Comparison of ENCODE assay signal across 35 cellular contexts in genomic region chr3:32996046-32996754, GRCh38. TPM values are rescaled to one million over a fixed set of nuclear protein-coding genes. Genes with fewer than 3 reads are reported as not detected.
DNase-seq lines count a peak whose midpoint lies in the region; ATAC-seq, FAIRE-seq and TF ChIP-seq lines count a peak whose summit lies in the region.
"Had no signal": no experiment of that assay in that cellular context is flagged by ENCODE, and none has a peak within 500 bp of the region (broad histone marks: within the 10 kb centered on the region; RNA-seq: fewer than 3 reads in every experiment).

No MANE protein-coding gene starts in this region.

- TF ChIP-seq CTCF in bronchial epithelial cell (IDR thresholded peaks at IDR 0.05; ENCODE audit: insufficient read depth, low read length, severe bottlenecking) (no peak), nephron progenitor cell (IDR thresholded peaks at IDR 0.05) (no peak)

- H3K4me3 Mint-ChIP-seq in activated T-cell treated with anti-CD3 and anti-CD28 coated beads, Interleukin-2, amount 50 U/mL, for 24 hours: peak overlapping the region; percentile 12
- no peak overlapping the region for H3K4me3 Mint-ChIP-seq in CD8-positive, alpha-beta memory T cell
- peak overlapping the region; percentile 40 for H3K4me3 Mint-ChIP-seq in T-helper 2 cell treated with Interferon-gamma antibody and Interleukin-4, amounts not matched to agents 5 μg/mL and 100 μg/mL, for 36 hours
- no peak overlapping the region for H3K4me3 Mint-ChIP-seq in nephron progenitor cell

- H3K36me3 ChIP-seq in CD8-positive, alpha-beta memory T cell (ENCODE audit: insufficient read depth, low read length): no peaks in the 10 kb centered on the region
- peaks cover 2% of the 10 kb centered on the region for H3K36me3 ChIP-seq in bronchial epithelial cell (ENCODE audit: control insufficient read depth, insufficient read depth, low read length)
- H3K36me3 ChIP-seq: pancreas had no signal

- peaks cover 21% of the 10 kb centered on the region for H3K4me1 ChIP-seq in CD8-positive, alpha-beta memory T cell (ENCODE audit: insufficient read depth, low read length)
- H3K4me1 ChIP-seq: pancreas had no signal

- H3K4me3 ChIP-seq in CD8-positive, alpha-beta memory T cell (ENCODE audit: low read length): no peak overlapping the region
- H3K4me3 ChIP-seq in bronchial epithelial cell (ENCODE audit: low read depth, low read length): no peak overlapping the region
- H3K4me3 ChIP-seq: pancreas had no signal

- no peaks in the 10 kb centered on the region for H3K9me3 Mint-ChIP-seq in activated T-cell treated with anti-CD3 and anti-CD28 coated beads, Interleukin-2, amount 50 U/mL, for 24 hours
- H3K9me3 Mint-ChIP-seq in CD8-positive, alpha-beta memory T cell: no peaks in the 10 kb centered on the region
- no peaks in the 10 kb centered on the region for H3K9me3 Mint-ChIP-seq in T-helper 2 cell treated with Interferon-gamma antibody and Interleukin-4, amounts not matched to agents 5 μg/mL and 100 μg/mL, for 36 hours
- H3K9me3 Mint-ChIP-seq in nephron progenitor cell: no peaks in the 10 kb centered on the region

- ATAC-seq in HG03354 (IDR thresholded peaks at IDR 0.05; ENCODE audit: poor library complexity, severe bottlenecking, unreplicated experiment) (no peak), GM18517 (IDR thresholded peaks at IDR 0.05; ENCODE audit: unreplicated experiment) (no peak)
- ATAC-seq: esophagus mucosa, left lobe of liver, pancreas, Right ventricle myocardium inferior had no signal

- peaks cover 89% of the 10 kb centered on the region for H3K4me1 Mint-ChIP-seq in activated T-cell treated with anti-CD3 and anti-CD28 coated beads, Interleukin-2, amount 50 U/mL, for 24 hours (ENCODE audit: low read depth)
- peaks cover 46 to 84% (median 70%) of the 10 kb centered on the region in 3 donors for H3K4me1 Mint-ChIP-seq in CD8-positive, alpha-beta memory T cell
- peaks cover 69% of the 10 kb centered on the region for H3K4me1 Mint-ChIP-seq in T-helper 2 cell treated with Interferon-gamma antibody and Interleukin-4, amounts not matched to agents 5 μg/mL and 100 μg/mL, for 36 hours (ENCODE audit: low read depth)
- H3K4me1 Mint-ChIP-seq in nephron progenitor cell: peaks cover 6% of the 10 kb centered on the region

- no peak for DNase-seq in activated T-cell treated with anti-CD3 and anti-CD28 coated beads, Interleukin-2, amount 50 U/mL, for 24 hours
- no peak for DNase-seq in activated T-cell treated with anti-CD3 and anti-CD28 coated beads, Interleukin-2, amount 50 U/mL, for 1 hour
- no peak for DNase-seq in CD8-positive, alpha-beta memory T cell
- DNase-seq in T-helper 2 cell treated with Interferon-gamma antibody and Interleukin-4, amounts not matched to agents 5 μg/mL and 100 μg/mL, for 36 hours (ENCODE audit: low spot score): no peak
- DNase-seq in bronchial epithelial cell (ENCODE audit: low read depth): peak; percentile 25
- DNase-seq in nephron progenitor cell: no peak
- DNase-seq: activated CD4-positive, alpha-beta T cell treated with anti-CD3 and anti-CD28 coated beads for 4 hours; activated gamma-delta T cell; AML-193; amygdala; brain microvascular endothelial cell; DMS153; foreskin fibroblast; H7; head of caudate nucleus; Karpas-422; NCI-H1417 treated with DMSO at 0.1 percent for 48 hours; NCI-H2081 treated with DMSO at 0.1 percent for 48 hours; NCI-H226; NCI-H69; pancreas; retina; SK-N-SH; small intestine; stimulated activated naive CD4-positive, alpha-beta T cell treated with Interleukin-2 at 50 U/mL for 16 hours had no signal

- no peak for FAIRE-seq in bronchial epithelial cell (lab: Jason Lieb, UNC)
- FAIRE-seq: GM12892, islet of Langerhans, pancreas, small intestine had no signal

- no peaks in the 10 kb centered on the region for H3K27me3 ChIP-seq in CD8-positive, alpha-beta memory T cell (ENCODE audit: insufficient read depth, low read length, poor library complexity, severe bottlenecking)
- no peaks in the 10 kb centered on the region for H3K27me3 ChIP-seq in bronchial epithelial cell (ENCODE audit: control insufficient read depth, insufficient read depth, low read length)
- H3K27me3 ChIP-seq: brain microvascular endothelial cell, pancreas had no signal

- POLR2A ChIA-PET in CD8-positive, alpha-beta memory T cell (lab: Charles Lee): no interaction called here

- peaks cover 52% of the 10 kb centered on the region for H3K36me3 Mint-ChIP-seq in activated T-cell treated with anti-CD3 and anti-CD28 coated beads, Interleukin-2, amount 50 U/mL, for 24 hours (ENCODE audit: low read depth)
- H3K36me3 Mint-ChIP-seq in CD8-positive, alpha-beta memory T cell: peaks cover 1 to 32% (median 15%) of the 10 kb centered on the region in 3 donors
- H3K36me3 Mint-ChIP-seq in T-helper 2 cell treated with Interferon-gamma antibody and Interleukin-4, amounts not matched to agents 5 μg/mL and 100 μg/mL, for 36 hours (ENCODE audit: low read depth): peaks cover 52% of the 10 kb centered on the region
- H3K36me3 Mint-ChIP-seq in nephron progenitor cell (ENCODE audit: low read depth): no peaks in the 10 kb centered on the region

- no peaks in the 10 kb centered on the region for H3K9me3 ChIP-seq in CD8-positive, alpha-beta memory T cell (ENCODE audit: low read length)
- H3K9me3 ChIP-seq: pancreas, SK-N-SH had no signal

- peak overlapping the region; percentile 90 for H3K27ac Mint-ChIP-seq in activated T-cell treated with anti-CD3 and anti-CD28 coated beads, Interleukin-2, amount 50 U/mL, for 24 hours
- peak overlapping the region in 7 of 8 donors; percentile 32 to 73 (median 64) for H3K27ac Mint-ChIP-seq in CD8-positive, alpha-beta memory T cell
- peak overlapping the region; percentile 62 for H3K27ac Mint-ChIP-seq in T-helper 2 cell treated with Interferon-gamma antibody and Interleukin-4, amounts not matched to agents 5 μg/mL and 100 μg/mL, for 36 hours
- H3K27ac Mint-ChIP-seq in nephron progenitor cell: no peak overlapping the region

- CTCF ChIA-PET in CD8-positive, alpha-beta memory T cell (lab: Charles Lee): no interaction called here

- no peaks in the 10 kb centered on the region for H3K27me3 Mint-ChIP-seq in activated T-cell treated with anti-CD3 and anti-CD28 coated beads, Interleukin-2, amount 50 U/mL, for 24 hours
- peaks cover 0 to 3% of the 10 kb centered on the region in 2 donors for H3K27me3 Mint-ChIP-seq in CD8-positive, alpha-beta memory T cell
- no peaks in the 10 kb centered on the region for H3K27me3 Mint-ChIP-seq in T-helper 2 cell treated with Interferon-gamma antibody and Interleukin-4, amounts not matched to agents 5 μg/mL and 100 μg/mL, for 36 hours (ENCODE audit: low read depth)
- peaks cover 15% of the 10 kb centered on the region for H3K27me3 Mint-ChIP-seq in nephron progenitor cell (ENCODE audit: low read depth, poor library complexity)

- H3K27ac ChIP-seq in CD8-positive, alpha-beta memory T cell (ENCODE audit: low read depth, low read length): no peak overlapping the region
- H3K27ac ChIP-seq: brain microvascular endothelial cell, pancreas had no signal

RNA-seq across cellular contexts. Expression of gene CCR4, which starts 44.8 kb away (rescaled TPM):
- total RNA-seq in CD8-positive, alpha-beta memory T cell: 100 to 1,000 TPM; 113 TPM
- 10.0 TPM for polyA plus RNA-seq in CD8-positive, alpha-beta memory T cell
- not detected in 2 replicates for total RNA-seq in bronchial epithelial cell
- total RNA-seq: A673, cerebellum, H7 had no signal
- polyA plus RNA-seq: neural cell, pancreas, SK-N-SH had no signal

Comparison
In these comparisons a context has a peak if more than half of its experiments do, and no peak if none do; other contexts are left out.
1. H3K4me3 Mint-ChIP-seq: peak in activated T-cell treated with anti-CD3 and anti-CD28 coated beads, Interleukin-2, amount 50 U/mL, for 24 hours (single experiment) and T-helper 2 cell treated with Interferon-gamma antibody and Interleukin-4, amounts not matched to agents 5 μg/mL and 100 μg/mL, for 36 hours (single experiment); none in CD8-positive, alpha-beta memory T cell (0 of 7) and nephron progenitor cell (single experiment).
2. RNA of gene CCR4, which starts 44.8 kb away (total RNA-seq): 113 TPM in CD8-positive, alpha-beta memory T cell; not detected in bronchial epithelial cell; every median in the first group is over 100 times any median in the second.